ENCODE assay signal across 15 cellular contexts in genomic region chr11:67449116-67449844, GRCh38. TPM values are rescaled to one million over a fixed set of nuclear protein-coding genes. Genes with fewer than 3 reads are reported as not detected.
DNase-seq lines count a peak whose midpoint lies in the region; ATAC-seq and TF ChIP-seq lines count a peak whose summit lies in the region.
"Had no signal": no experiment of that assay in that cellular context is flagged by ENCODE, and none has a peak within 500 bp of the region (broad histone marks: within the 10 kb centered on the region; RNA-seq: fewer than 3 reads in every experiment).

No MANE protein-coding gene starts in this region.

- H3K27me3 ChIP-seq in neural progenitor cell = no peaks in the 10 kb centered on the region
- H3K27me3 ChIP-seq in foreskin keratinocyte = no peaks in the 10 kb centered on the region
- H3K27me3 ChIP-seq in spleen (replicated peaks in 1 of 7) = no peaks in the 10 kb centered on the region
- H3K27me3 ChIP-seq: ovary had no signal

- 50 to 54% (median 51%) methylated on average over 9 of the region's 9 CpGs for WGBS in spleen, 5 donors

- H3K4me1 ChIP-seq in neural progenitor cell (no peaks in the 10 kb centered on the region), foreskin keratinocyte (no peaks in the 10 kb centered on the region), spleen (peaks cover 33 to 97% (median 88%) of the 10 kb centered on the region in 6 donors)

- H3K4me3 ChIP-seq in neural progenitor cell (no peak overlapping the region), spleen (no peak overlapping the region)
- H3K4me3 ChIP-seq: ovary had no signal

- H3K4me1 Mint-ChIP-seq in T-helper 1 cell treated with Interleukin-12 subunit alpha and Interleukin-12 subunit beta and Interleukin-4 antibody, amounts not matched to agents 30 μg/mL and 1 μg/mL, for 36 hours (ENCODE audit: low read depth) = peaks cover 32% of the 10 kb centered on the region
- H3K4me1 Mint-ChIP-seq in activated B cell treated with CpG ODN at 0.5 μM for 24 hours = peaks cover 71% of the 10 kb centered on the region
- peaks cover 25% of the 10 kb centered on the region for H3K4me1 Mint-ChIP-seq in neural progenitor cell

- H4K20me1 ChIP-seq in neural progenitor cell (ENCODE audit: low read depth) = no peaks in the 10 kb centered on the region

- POLR2A ChIA-PET in activated B cell treated with CpG ODN at 0.5 μM for 24 hours (lab: Charles Lee) = interaction anchor here (0.6 to 33.4 kb wide), 7 partner anchors 10 to 56 kb away, joined by 3 to 1417 read pairs (median 4); partner anchors contain the start of genes CABP4, CORO1B, GPR152 and PTPRCAP

- CTCF ChIA-PET in activated B cell treated with CpG ODN at 0.5 μM for 24 hours (lab: Charles Lee) = interaction anchor here (1.4 kb wide), 1 partner anchor 47 kb away, joined by 6 read pairs; the partner anchor contains the start of gene PPP1CA

- H3K4me2 ChIP-seq in neural progenitor cell = no peak overlapping the region

- DNase-seq in T-helper 1 cell (no peak), Kasumi-1 (lab: John Stamatoyannopoulos, UW) (peak; percentile 31 to 38), activated B cell treated with CpG ODN at 0.5 μM for 24 hours (no peak), neural progenitor cell (ENCODE audit: low spot score) (no peak), foreskin keratinocyte (no peak), spleen (no peak)
- DNase-seq: activated T-cell treated with anti-CD3 and anti-CD28 coated beads, Interleukin-2, amount 50 U/mL, for 4 hours; effector memory CD4-positive, alpha-beta T cell; foreskin melanocyte; NCI-H226; ovary; stimulated activated CD8-positive, alpha-beta memory T cell treated with anti-CD3 and anti-CD28 coated beads, Interleukin-4, amount 100 ng/mL, for 48 hours had no signal

- peaks cover 3% of the 10 kb centered on the region for H3K36me3 Mint-ChIP-seq in T-helper 1 cell treated with Interleukin-12 subunit alpha and Interleukin-12 subunit beta and Interleukin-4 antibody, amounts not matched to agents 30 μg/mL and 1 μg/mL, for 36 hours (ENCODE audit: low read depth)
- no peaks in the 10 kb centered on the region for H3K36me3 Mint-ChIP-seq in activated B cell treated with CpG ODN at 0.5 μM for 24 hours (ENCODE audit: low read depth)
- H3K36me3 Mint-ChIP-seq in neural progenitor cell = no peaks in the 10 kb centered on the region

- H3K9me3 Mint-ChIP-seq in T-helper 1 cell treated with Interleukin-12 subunit alpha and Interleukin-12 subunit beta and Interleukin-4 antibody, amounts not matched to agents 30 μg/mL and 1 μg/mL, for 36 hours = no peaks in the 10 kb centered on the region
- no peaks in the 10 kb centered on the region for H3K9me3 Mint-ChIP-seq in activated B cell treated with CpG ODN at 0.5 μM for 24 hours
- H3K9me3 Mint-ChIP-seq in neural progenitor cell = no peaks in the 10 kb centered on the region
- H3K9me3 Mint-ChIP-seq: activated T-cell treated with anti-CD3 and anti-CD28 coated beads, Interleukin-2, amount 50 U/mL, for 4 hours had no signal

- H3K27ac Mint-ChIP-seq in T-helper 1 cell treated with Interleukin-12 subunit alpha and Interleukin-12 subunit beta and Interleukin-4 antibody, amounts not matched to agents 30 μg/mL and 1 μg/mL, for 36 hours = peak overlapping the region; percentile 42
- H3K27ac Mint-ChIP-seq in activated B cell treated with CpG ODN at 0.5 μM for 24 hours (peak overlapping the region; percentile 42), neural progenitor cell (peak overlapping the region; percentile 54)

- H3K27me3 Mint-ChIP-seq in T-helper 1 cell treated with Interleukin-12 subunit alpha and Interleukin-12 subunit beta and Interleukin-4 antibody, amounts not matched to agents 30 μg/mL and 1 μg/mL, for 36 hours (ENCODE audit: low read depth) = no peaks in the 10 kb centered on the region
- H3K27me3 Mint-ChIP-seq in activated B cell treated with CpG ODN at 0.5 μM for 24 hours = no peaks in the 10 kb centered on the region
- peaks cover 6% of the 10 kb centered on the region for H3K27me3 Mint-ChIP-seq in neural progenitor cell (ENCODE audit: insufficient read depth, low read depth)

- intact Hi-C loops in activated B cell treated with CpG ODN at 0.5 μM for 24 hours (cut with micrococcal nuclease) (no loop called here), spleen (cut with DNase I; ENCODE audit: low total_unique reads) (no loop called here)

- H3F3A ChIP-seq in neural progenitor cell (ENCODE audit: low read depth) = peaks cover 3% of the 10 kb centered on the region

- no peak overlapping the region for H3K27ac ChIP-seq in neural progenitor cell
- H3K27ac ChIP-seq in foreskin keratinocyte = no peak overlapping the region
- peak overlapping the region in 4 of 8 donors; percentile 27 to 66 (median 50) for H3K27ac ChIP-seq in spleen
- H3K27ac ChIP-seq: ovary had no signal

- H2AFZ ChIP-seq in neural progenitor cell (replicated peaks) = no peak overlapping the region

- no peaks in the 10 kb centered on the region for H3K79me2 ChIP-seq in neural progenitor cell (ENCODE audit: low read depth)

- ATAC-seq in activated B cell treated with CpG ODN at 0.5 μM for 24 hours (ENCODE audit: low read depth) (no peak), foreskin keratinocyte (no peak), GM21576 (IDR thresholded peaks at IDR 0.05; ENCODE audit: unreplicated experiment) (no peak)
- ATAC-seq: activated T-cell treated with anti-CD3 and anti-CD28 coated beads, Interleukin-2, amount 50 U/mL, for 4 hours had no signal

- no peak for TF ChIP-seq POLR2A in spleen (IDR thresholded peaks at IDR 0.05)

- no peak overlapping the region for H3K9ac ChIP-seq in neural progenitor cell

- H3K9me3 ChIP-seq in neural progenitor cell (ENCODE audit: low read depth) (no peaks in the 10 kb centered on the region), spleen (no peaks in the 10 kb centered on the region)
- H3K9me3 ChIP-seq: ovary had no signal

- H3K4me3 Mint-ChIP-seq in T-helper 1 cell treated with Interleukin-12 subunit alpha and Interleukin-12 subunit beta and Interleukin-4 antibody, amounts not matched to agents 30 μg/mL and 1 μg/mL, for 36 hours = no peak overlapping the region
- no peak overlapping the region for H3K4me3 Mint-ChIP-seq in activated B cell treated with CpG ODN at 0.5 μM for 24 hours
- H3K4me3 Mint-ChIP-seq in neural progenitor cell = no peak overlapping the region
- H3K4me3 Mint-ChIP-seq: activated T-cell treated with anti-CD3 and anti-CD28 coated beads, Interleukin-2, amount 50 U/mL, for 4 hours had no signal

- TF ChIP-seq CTCF in activated B cell treated with CpG ODN at 0.5 μM for 24 hours (IDR thresholded peaks at IDR 0.05) = no peak
- no peak for TF ChIP-seq CTCF in neural progenitor cell (IDR thresholded peaks at IDR 0.05)
- no peak for TF ChIP-seq CTCF in foreskin keratinocyte (conservative IDR thresholded peaks at IDR 0.05)
- TF ChIP-seq CTCF in spleen (IDR thresholded peaks at IDR 0.05 in 8 of 11, conservative IDR thresholded peaks at IDR 0.05 in 3 of 11) = no peak

- H3K36me3 ChIP-seq in neural progenitor cell = no peaks in the 10 kb centered on the region
- no peaks in the 10 kb centered on the region for H3K36me3 ChIP-seq in spleen
- H3K36me3 ChIP-seq: ovary had no signal

RNA-seq across cellular contexts. Expression of gene GPR152, which starts 3.2 kb away (rescaled TPM):
- total RNA-seq in activated B cell treated with CpG ODN at 0.5 μM for 24 hours (not detected in 2 replicates), neural progenitor cell (ENCODE audit: low replicate concordance) (not detected in 2 replicates), foreskin keratinocyte (not detected in 2 replicates), spleen (not detected)
- polyA plus RNA-seq in foreskin keratinocyte (not detected in 2 replicates), spleen (under 1 TPM in 1 of 3 donors, not detected in 2; 0.10 TPM)
- total RNA-seq: activated T-cell treated with anti-CD3 and anti-CD28 coated beads, Interleukin-2, amount 50 U/mL, for 4 hours; LHCN-M2 had no signal
- polyA plus RNA-seq: ovary had no signal

RNA-seq across cellular contexts. Expression of gene CABP4, which starts 5.9 kb away (rescaled TPM):
- total RNA-seq in activated B cell treated with CpG ODN at 0.5 μM for 24 hours (2.1 and 3.0 TPM in 2 replicates), neural progenitor cell (ENCODE audit: low replicate concordance) (not detected in 2 replicates), foreskin keratinocyte (not detected in 2 replicates), spleen (10 to 100 TPM; 12.7 to 27.3 (median 21.3) TPM)
- polyA plus RNA-seq in foreskin keratinocyte (not detected in 2 replicates), spleen (1 to 10 TPM; 2.6 to 6.2 (median 3.0) TPM)

RNA-seq across cellular contexts. Expression of gene CORO1B, which starts 6.0 kb away (rescaled TPM):
- total RNA-seq in activated B cell treated with CpG ODN at 0.5 μM for 24 hours (34.0 and 39.7 TPM in 2 replicates), neural progenitor cell (ENCODE audit: low replicate concordance) (25.5 and 68.4 TPM in 2 replicates), foreskin keratinocyte (68.6 and 71.0 TPM in 2 replicates), spleen (100 to 1,000 TPM in 4 of 7 donors, 10 to 100 TPM in 3; 68.1 to 143 (median 117) TPM)
- polyA plus RNA-seq in foreskin keratinocyte (89.8 and 92.4 TPM in 2 replicates), spleen (10 to 100 TPM; 40.5 to 70.8 (median 53.7) TPM)

RNA-seq across cellular contexts. Expression of gene PTPRCAP, which starts 11.8 kb away (rescaled TPM):
- total RNA-seq in activated B cell treated with CpG ODN at 0.5 μM for 24 hours = 328 and 347 TPM in 2 replicates
- total RNA-seq in neural progenitor cell (ENCODE audit: low replicate concordance) = 1.1 TPM in 1 of 2 replicates, not detected in the other
- total RNA-seq in foreskin keratinocyte = 0.32 and 0.61 TPM in 2 replicates
- polyA plus RNA-seq in foreskin keratinocyte = 0.29 and 0.69 TPM in 2 replicates
- 100 to 1,000 TPM; 119 to 278 (median 187) TPM for total RNA-seq in spleen
- polyA plus RNA-seq in spleen = 100 to 1,000 TPM; 410 to 557 (median 479) TPM

RNA-seq across cellular contexts. Expression of gene TMEM134, which starts 19.8 kb away (rescaled TPM):
- total RNA-seq in activated B cell treated with CpG ODN at 0.5 μM for 24 hours (76.0 and 83.5 TPM in 2 replicates), neural progenitor cell (ENCODE audit: low replicate concordance) (68.1 and 88.8 TPM in 2 replicates), foreskin keratinocyte (29.4 TPM in 2 replicates), spleen (100 to 1,000 TPM in 3 of 7 donors, 10 to 100 TPM in 4; 48.5 to 192 (median 66.6) TPM)
- polyA plus RNA-seq in foreskin keratinocyte (59.2 and 69.8 TPM in 2 replicates), spleen (100 to 1,000 TPM in 1 of 3 donors, 10 to 100 TPM in 2; 94.6 to 123 (median 95.1) TPM)

Comparison
In these comparisons a context has a peak if more than half of its experiments do, and no peak if none do; other contexts are left out.
1. DNase-seq: peak in Kasumi-1 (2 of 2); none in T-helper 1 cell (0 of 5), activated B cell treated with CpG ODN at 0.5 μM for 24 hours (single experiment), neural progenitor cell (single experiment), foreskin keratinocyte (0 of 2) and spleen (single experiment).
2. Peak in every context shown above with its lines, with median percentiles within 50 percentile points of each other: H3K27ac Mint-ChIP-seq.